32 cellular contexts compared by ENCODE assay signal in genomic region chr6:38043259-38043753, GRCh38.
"Had no signal": no experiment of that assay in that cellular context is flagged by ENCODE, and none has a peak within 500 bp of the region (broad histone marks: within the 10 kb centered on the region; RNA-seq: fewer than 3 reads in every experiment).

No MANE protein-coding gene starts in this region.

- H3K4me1 Mint-ChIP-seq: activated T-helper 17 cell treated with anti-CD3 and anti-CD28 coated beads, Interleukin-2, amount 50 U/mL, for 72 hours; endodermal cell had no signal

- DNase-seq: activated B cell treated with CpG ODN at 0.5 μM for 24 hours; activated CD4-positive, alpha-beta T cell treated with anti-CD3 and anti-CD28 coated beads for 48 hours; activated CD4-positive, alpha-beta T cell treated with anti-CD3 and anti-CD28 coated beads, Interleukin-2, amount 50 U/mL, for 1 hour; activated CD4-positive, alpha-beta T cell treated with anti-CD3 and anti-CD28 coated beads, Interleukin-2, amount 50 U/mL, for 48 hours; activated CD8-positive, alpha-beta memory T cell treated with anti-CD3 and anti-CD28 coated beads for 24 hours; activated CD8-positive, alpha-beta T cell treated with anti-CD3 and anti-CD28 coated beads for 36 hours; activated effector memory CD4-positive, alpha-beta T cell treated with Interleukin-2 at 50 U/mL for 16 hours; activated gamma-delta T cell treated with Interleukin-2 at 50 U/mL for 16 hours; activated naive CD4-positive, alpha-beta T cell treated with anti-CD3 and anti-CD28 coated beads, Interleukin-2, amount 50 U/mL, for 16 hours; activated naive CD4-positive, alpha-beta T cell treated with Interleukin-2 at 50 U/mL for 16 hours; activated T-cell treated with anti-CD3 and anti-CD28 coated beads, Interleukin-2, amount 50 U/mL, for 4 hours; amniotic stem cell; anterior cingulate cortex; brain microvascular endothelial cell; dorsolateral prefrontal cortex; effector memory CD4-positive, alpha-beta T cell; endodermal cell; foreskin fibroblast; head of caudate nucleus; T1000; WERI-Rb-1 had no signal

- H3K36me3 ChIP-seq: brain microvascular endothelial cell, WERI-Rb-1 had no signal

- H3K27ac ChIP-seq: brain microvascular endothelial cell, coronary artery, dorsolateral prefrontal cortex, WERI-Rb-1 had no signal

- H3K27me3 Mint-ChIP-seq: activated B cell treated with CpG ODN at 0.5 μM for 24 hours; activated CD8-positive, alpha-beta T cell treated with anti-CD3 and anti-CD28 coated beads for 36 hours; activated naive CD8-positive, alpha-beta T cell; activated T-helper 17 cell treated with anti-CD3 and anti-CD28 coated beads, Interleukin-2, amount 50 U/mL, for 72 hours; central memory CD8-positive, alpha-beta T cell; dendritic cell treated with granulocyte-macrophage colony-stimulating factor and Interleukin-4, amounts not matched to agents 40 ng/mL and 50 ng/mL, for 4 days had no signal

- ATAC-seq: activated CD4-positive, CD25-positive, alpha-beta regulatory T cell treated with anti-CD3 and anti-CD28 coated beads, Interleukin-2, amount 50 U/mL, for 24 hours; activated CD8-positive, alpha-beta T cell treated with anti-CD3 and anti-CD28 coated beads for 36 hours; activated T-cell treated with anti-CD3 and anti-CD28 coated beads, Interleukin-2, amount 50 U/mL, for 4 hours; activated T-helper 17 cell treated with anti-CD3 and anti-CD28 coated beads, Interleukin-2, amount 50 U/mL, for 72 hours; esophagus mucosa had no signal

- H3K4me3 Mint-ChIP-seq: activated B cell treated with CpG ODN at 0.5 μM for 24 hours; activated CD8-positive, alpha-beta T cell treated with anti-CD3 and anti-CD28 coated beads for 36 hours; activated naive CD8-positive, alpha-beta T cell; activated T-cell treated with anti-CD3 and anti-CD28 coated beads, Interleukin-2, amount 50 U/mL, for 4 hours; activated T-helper 17 cell treated with anti-CD3 and anti-CD28 coated beads, Interleukin-2, amount 50 U/mL, for 72 hours; central memory CD8-positive, alpha-beta T cell; dendritic cell treated with granulocyte-macrophage colony-stimulating factor and Interleukin-4, amounts not matched to agents 40 ng/mL and 50 ng/mL, for 4 days; endodermal cell; T-helper 2 cell treated with Interferon-gamma antibody and Interleukin-4, amounts not matched to agents 5 μg/mL and 100 μg/mL, for 36 hours had no signal

- FAIRE-seq: astrocyte, bronchial epithelial cell, frontal cortex had no signal

- H3K4me3 ChIP-seq: coronary artery, dorsolateral prefrontal cortex had no signal

- H3K27ac Mint-ChIP-seq: activated B cell treated with CpG ODN at 0.5 μM for 24 hours; activated CD8-positive, alpha-beta T cell treated with anti-CD3 and anti-CD28 coated beads for 36 hours; activated naive CD8-positive, alpha-beta T cell; activated T-helper 17 cell treated with anti-CD3 and anti-CD28 coated beads, Interleukin-2, amount 50 U/mL, for 72 hours; dendritic cell treated with granulocyte-macrophage colony-stimulating factor and Interleukin-4, amounts not matched to agents 40 ng/mL and 50 ng/mL, for 4 days; endodermal cell; T-helper 2 cell treated with Interferon-gamma antibody and Interleukin-4, amounts not matched to agents 5 μg/mL and 100 μg/mL, for 36 hours had no signal

- H3K9me3 Mint-ChIP-seq: activated B cell treated with CpG ODN at 0.5 μM for 24 hours; activated CD8-positive, alpha-beta T cell treated with anti-CD3 and anti-CD28 coated beads for 36 hours; activated T-cell treated with anti-CD3 and anti-CD28 coated beads, Interleukin-2, amount 50 U/mL, for 4 hours; activated T-helper 17 cell treated with anti-CD3 and anti-CD28 coated beads, Interleukin-2, amount 50 U/mL, for 72 hours; central memory CD8-positive, alpha-beta T cell; dendritic cell treated with granulocyte-macrophage colony-stimulating factor and Interleukin-4, amounts not matched to agents 40 ng/mL and 50 ng/mL, for 4 days; endodermal cell; T-helper 2 cell treated with Interferon-gamma antibody and Interleukin-4, amounts not matched to agents 5 μg/mL and 100 μg/mL, for 36 hours had no signal

- H3K27me3 ChIP-seq: brain microvascular endothelial cell, dorsolateral prefrontal cortex had no signal

- H3K36me3 Mint-ChIP-seq: activated naive CD8-positive, alpha-beta T cell had no signal
